In genomic region chr16:162271-162991, GRCh38 we compare ENCODE assay signal across 1 cellular context.
TF ChIP-seq lines count a peak whose summit lies in the region.

No MANE protein-coding gene starts in this region.

TF ChIP-seq in HepG2, 621 proteins besides CTCF, POLR2A, EP300 and RAD21 (continued from another document and continues in another):
- TF ChIP-seq ZNF276 (CRISPR knock-in tag; IDR thresholded peaks at IDR 0.05; ENCODE audit: low read depth) (no peak), ZNF781 (CRISPR knock-in tag; IDR thresholded peaks at IDR 0.05; ENCODE audit: borderline replicate concordance, not compliant biosample characterization) (no peak), ZNF572 (CRISPR knock-in tag; IDR thresholded peaks at IDR 0.05) (no peak), ZNF605 (CRISPR knock-in tag; IDR thresholded peaks at IDR 0.05) (no peak), ZNF224 (CRISPR knock-in tag; IDR thresholded peaks at IDR 0.05) (no peak), GTF3A (CRISPR knock-in tag; conservative IDR thresholded peaks at IDR 0.05) (no peak), PHF21A (CRISPR knock-in tag; IDR thresholded peaks at IDR 0.05) (no peak), ZNF205 (CRISPR knock-in tag; IDR thresholded peaks at IDR 0.05) (no peak), CBX5 (CRISPR knock-in tag; IDR thresholded peaks at IDR 0.05; ENCODE audit: borderline replicate concordance) (no peak), TRAFD1 (CRISPR knock-in tag; IDR thresholded peaks at IDR 0.05; ENCODE audit: borderline replicate concordance) (no peak), ARID3A (IDR thresholded peaks at IDR 0.05; ENCODE audit: low read depth, low read length) (no peak), TCF7L2 (IDR thresholded peaks at IDR 0.05; ENCODE audit: low read depth, low read length) (no peak), ZBTB34 (CRISPR knock-in tag; IDR thresholded peaks at IDR 0.05) (no peak), KAT2B (IDR thresholded peaks at IDR 0.05; ENCODE audit: borderline replicate concordance, low read depth, low read length) (no peak), ZSCAN31 (CRISPR knock-in tag; IDR thresholded peaks at IDR 0.05; ENCODE audit: low read depth) (no peak), HES4 (CRISPR knock-in tag; IDR thresholded peaks at IDR 0.05; ENCODE audit: borderline replicate concordance) (0 out of 2 replicates have a peak, but pooled peaks have one; percentile 31), MAFF (IDR thresholded peaks at IDR 0.05; ENCODE audit: low read depth, low read length) (no peak), ZNF800 (CRISPR knock-in tag; IDR thresholded peaks at IDR 0.05) (no peak), GMEB2 (CRISPR knock-in tag; IDR thresholded peaks at IDR 0.05; ENCODE audit: low read depth) (no peak), CAMTA2 (CRISPR knock-in tag; IDR thresholded peaks at IDR 0.05; ENCODE audit: borderline replicate concordance) (peak; percentile 40; the same call in 1 of the 2 replicates), RXRA (CRISPR knock-in tag; IDR thresholded peaks at IDR 0.05) (peak; percentile 75), GLI4 (CRISPR knock-in tag; IDR thresholded peaks at IDR 0.05; ENCODE audit: borderline replicate concordance) (no peak), ZNF784 (CRISPR knock-in tag; IDR thresholded peaks at IDR 0.05; ENCODE audit: borderline replicate concordance) (no peak), SIX4 (CRISPR knock-in tag; IDR thresholded peaks at IDR 0.05) (no peak), SRSF1 (optimal IDR thresholded peaks at IDR 0.05; ENCODE audit: low read depth, low read length) (no peak), ZNF510 (CRISPR knock-in tag; IDR thresholded peaks at IDR 0.05; ENCODE audit: low read depth) (no peak), ELF3 (CRISPR knock-in tag; IDR thresholded peaks at IDR 0.05) (no peak), EZH2 (conservative IDR thresholded peaks at IDR 0.05; ENCODE audit: low read depth, low read length) (0 out of 2 replicates have a peak, but pooled peaks have one; percentile 48), SRF (IDR thresholded peaks at IDR 0.05; ENCODE audit: low read depth, low read length) (no peak), MEIS2 (CRISPR knock-in tag; IDR thresholded peaks at IDR 0.05) (peak; percentile 48; the same call in 1 of the 2 replicates), HIC2 (CRISPR knock-in tag; IDR thresholded peaks at IDR 0.05; ENCODE audit: low read depth) (peak; percentile 24; the same call in 1 of the 2 replicates), NR2F2 (IDR thresholded peaks at IDR 0.05; ENCODE audit: borderline replicate concordance, low read depth) (peak; percentile 73), ZNF256 (CRISPR knock-in tag; conservative IDR thresholded peaks at IDR 0.05) (no peak), ZNF232 (CRISPR knock-in tag; IDR thresholded peaks at IDR 0.05; ENCODE audit: borderline replicate concordance) (no peak), GFI1 (CRISPR knock-in tag; IDR thresholded peaks at IDR 0.05; ENCODE audit: borderline replicate concordance) (no peak), XRCC5 (optimal IDR thresholded peaks at IDR 0.05; ENCODE audit: low read length) (no peak), THAP11 (CRISPR knock-in tag; IDR thresholded peaks at IDR 0.05) (no peak), ZHX2 (IDR thresholded peaks at IDR 0.05; ENCODE audit: low read depth) (no peak), ZHX2 (CRISPR knock-in tag; IDR thresholded peaks at IDR 0.05; ENCODE audit: borderline replicate concordance) (no peak), FUBP1 (CRISPR knock-in tag; IDR thresholded peaks at IDR 0.05; ENCODE audit: borderline replicate concordance) (no peak)
